ENCODE assay signal across 8 cellular contexts in the genomic region with DNA sequence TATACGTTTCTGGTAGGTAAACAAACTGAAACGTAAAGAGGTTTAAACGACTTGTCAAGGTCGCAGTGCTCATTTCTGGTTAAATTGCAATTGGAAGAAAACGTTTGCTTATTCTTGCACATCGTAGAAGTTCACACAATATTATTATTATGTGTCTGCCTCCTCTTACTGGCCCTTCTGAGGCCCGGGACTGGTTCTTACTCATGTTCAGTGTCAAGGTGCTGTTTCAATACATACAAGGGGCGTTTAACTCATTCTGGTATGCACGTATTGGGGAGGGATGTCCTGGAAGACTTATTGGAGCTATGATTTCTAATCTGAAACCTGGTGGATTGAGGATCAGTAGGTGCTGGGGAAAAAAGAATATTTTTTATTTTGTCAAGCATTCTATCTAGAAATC. TPM values are rescaled to one million over a fixed set of nuclear protein-coding genes. Genes with fewer than 3 reads are reported as not detected.
DNase-seq lines count a peak whose midpoint lies in the region; ATAC-seq and TF ChIP-seq lines count a peak whose summit lies in the region.

No MANE protein-coding gene starts in this region.

- CTCF ChIA-PET in AG04450 (lab: Charles Lee) (interaction anchor here (0.7 to 1.8 kb wide), 7 partner anchors 15 to 465 kb away, joined by 3 to 10 read pairs (median 3); partner anchors contain the start of gene PRKACB), Panc1 (lab: Charles Lee) (interaction anchor here (0.6 to 1.6 kb wide), 4 partner anchors 26 to 336 kb away, joined by 3 to 6 read pairs (median 3); no protein-coding TSS in a partner anchor)

- ATAC-seq in GM21360 (IDR thresholded peaks at IDR 0.05; ENCODE audit: unreplicated experiment) = peak; percentile 21
- no peak for ATAC-seq in Panc1
- ATAC-seq in GM19397 (IDR thresholded peaks at IDR 0.05; ENCODE audit: unreplicated experiment) = no peak

- peak overlapping the region; percentile 93 for H3K4me3 Mint-ChIP-seq in osteocyte (ENCODE audit: unreplicated experiment)

- peaks cover 26% of the 10 kb centered on the region for H3K27me3 Mint-ChIP-seq in osteocyte (ENCODE audit: unreplicated experiment)

- H3K4me1 ChIP-seq in Panc1 (ENCODE audit: control insufficient read depth, insufficient read depth, low read length) = peaks cover 11% of the 10 kb centered on the region

- POLR2A ChIA-PET in AG04450 (lab: Yijun Ruan, JAX) (interaction anchor here (1.2 kb wide), 1 partner anchor 26 kb away, joined by 5 read pairs; the partner anchor contains the start of genes GNG5 and SPATA1), Panc1 (lab: Charles Lee) (interaction anchor here (0.9 to 1.0 kb wide), 3 partner anchors 15 to 124 kb away, joined by 3 to 6 read pairs (median 4); partner anchors contain the start of genes GNG5 and SPATA1)

- TF ChIP-seq CTCF in AG04450 (IDR thresholded peaks at IDR 0.05; ENCODE audit: low read depth, low read length) = no peak
- TF ChIP-seq CTCF in Panc1 (IDR thresholded peaks at IDR 0.05) = no peak
- TF ChIP-seq CTCF in osteocyte (IDR thresholded peaks at IDR 0.05) = no peak

- in situ Hi-C loops in Panc1 (cut with HindIII; ENCODE audit: low pct_unique_long_range_greater_than_20kb, low sequenced_read_pairs) = no loop called here

- BruUV-seq in Panc1 (replicated peaks; lab: Mats Ljungman, UMichigan) = no TSS peak

- H3K9me3 ChIP-seq in AG04450 (ENCODE audit: control insufficient read depth, insufficient read depth, low read length) = no peaks in the 10 kb centered on the region; the same call in 1 of the 2 replicates
- H3K9me3 ChIP-seq in Panc1 (ENCODE audit: control insufficient read depth, insufficient read depth, low read depth, low read length) = peaks cover 5% of the 10 kb centered on the region; the same call in 1 of the 2 replicates

- peaks cover 8% of the 10 kb centered on the region for H3K9me3 Mint-ChIP-seq in osteocyte (ENCODE audit: unreplicated experiment)

- H3K36me3 Mint-ChIP-seq in osteocyte (ENCODE audit: unreplicated experiment) = peaks cover 30% of the 10 kb centered on the region

- H3K36me3 ChIP-seq in Panc1 (ENCODE audit: control insufficient read depth, insufficient read depth, low read length) = peaks cover 16% of the 10 kb centered on the region

- H3K4me3 ChIP-seq in AG04450 (ENCODE audit: low read depth, low read length) (peak overlapping the region; percentile 88), Panc1 (ENCODE audit: low read depth in 2 of 2, low read length in 2 of 2) (peak overlapping the region; percentile 71 to 81)

- DNase-seq in AG04450 (ENCODE audit: low read depth, low spot score) (no peak), Panc1 (ENCODE audit: low read depth, low spot score) (no peak), epithelial cell of prostate (ENCODE audit: low read depth, low spot score) (no peak), osteocyte (ENCODE audit: extremely low spot score, unreplicated experiment) (no peak), HT-29 (ENCODE audit: low spot score) (no peak), mesenteric fat pad (ENCODE audit: low spot score) (no peak)

- H3K4me1 Mint-ChIP-seq in osteocyte (ENCODE audit: unreplicated experiment) = peaks cover 19% of the 10 kb centered on the region

- H3K27ac ChIP-seq in AG04450 (ENCODE audit: low read depth, low read length) (no peak overlapping the region), Panc1 (ENCODE audit: low read length) (peak overlapping the region; percentile 93), epithelial cell of prostate (peak overlapping the region; percentile 74)

- peak overlapping the region; percentile 42 for H3K27ac Mint-ChIP-seq in osteocyte (ENCODE audit: unreplicated experiment)

- no peaks in the 10 kb centered on the region for H3K27me3 ChIP-seq in AG04450 (ENCODE audit: control insufficient read depth, insufficient read depth, low read length)
- no peaks in the 10 kb centered on the region for H3K27me3 ChIP-seq in Panc1 (ENCODE audit: control insufficient read depth, insufficient read depth, low read length)

- intact Hi-C loops in Panc1 (cut with micrococcal nuclease; ENCODE audit: unreplicated experiment) = loop anchor here (1.0 kb wide), 1 partner anchor 339 kb away; no protein-coding TSS in a partner anchor

RNA-seq across cellular contexts. Expression of gene RPF1, which starts 0.9 kb away (rescaled TPM):
- polyA plus RNA-seq in AG04450 (2011; rRNA removed) = 36.4 and 46.5 TPM in 2 replicates
- polyA minus RNA-seq in AG04450 (2011; rRNA and poly(A)+ RNA removed) = 6.4 and 12.7 TPM in 2 replicates
- total RNA-seq in Panc1 (2021; ENCODE audit: unreplicated experiment) (73.0 TPM), osteocyte (23.4 and 24.6 TPM in 2 replicates), mesenteric fat pad (22.4 TPM)
- 43.2 TPM for polyA plus RNA-seq in Panc1 (2012; ENCODE audit: insufficient read length)
- total RNA-seq in HT-29 (2014; rRNA removed; shearing (Covaris generic)) = 38.0 and 42.6 TPM in 2 replicates

RNA-seq across cellular contexts. Expression of gene SPATA1, which starts 26.2 kb away (rescaled TPM):
- polyA plus RNA-seq in AG04450 (2011; rRNA removed) = 0.81 and 0.99 TPM in 2 replicates
- 1.4 TPM in 1 of 2 replicates, not detected in the other for polyA minus RNA-seq in AG04450 (2011; rRNA and poly(A)+ RNA removed)
- total RNA-seq in Panc1 (2021; ENCODE audit: unreplicated experiment) (5.0 TPM), osteocyte (1.7 and 2.3 TPM in 2 replicates), mesenteric fat pad (0.71 TPM)
- polyA plus RNA-seq in Panc1 (2012; ENCODE audit: insufficient read length) = 2.4 TPM
- 1.0 and 1.3 TPM in 2 replicates for total RNA-seq in HT-29 (2014; rRNA removed; shearing (Covaris generic))

RNA-seq across cellular contexts. Expression of gene GNG5, which starts 26.4 kb away (rescaled TPM):
- 124 and 136 TPM in 2 replicates for polyA plus RNA-seq in AG04450 (2011; rRNA removed)
- 37.5 and 38.4 TPM in 2 replicates for polyA minus RNA-seq in AG04450 (2011; rRNA and poly(A)+ RNA removed)
- total RNA-seq in Panc1 (2021; ENCODE audit: unreplicated experiment) = 283 TPM
- 460 TPM for polyA plus RNA-seq in Panc1 (2012; ENCODE audit: insufficient read length)
- total RNA-seq in osteocyte = 89.3 and 90.4 TPM in 2 replicates
- total RNA-seq in HT-29 (2014; rRNA removed; shearing (Covaris generic)) = 28.8 and 32.7 TPM in 2 replicates
- total RNA-seq in mesenteric fat pad = 84.8 TPM
